ENCODE assay signal across 23 cellular contexts in the genomic region with DNA sequence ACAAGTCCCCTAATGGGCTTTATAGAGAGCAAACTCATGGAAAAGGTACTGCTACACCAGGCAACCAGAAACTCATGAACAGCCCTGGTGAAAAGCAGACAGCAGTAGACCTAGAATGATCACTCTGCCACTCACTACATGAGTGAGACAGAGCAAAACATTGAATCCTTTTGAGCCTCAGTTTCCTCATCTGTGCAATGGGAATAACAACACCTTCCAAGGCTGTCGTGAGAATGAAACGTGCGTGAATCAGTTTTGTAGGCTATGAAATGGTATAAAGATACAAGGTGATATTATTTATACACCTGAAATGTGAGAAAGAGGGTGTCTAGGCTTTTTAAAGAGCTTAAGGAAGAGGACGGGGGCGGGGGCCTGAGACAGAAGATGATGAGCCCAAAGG. TPM values are rescaled to one million over a fixed set of nuclear protein-coding genes. Genes with fewer than 3 reads are reported as not detected.
DNase-seq lines count a peak whose midpoint lies in the region; ATAC-seq, FAIRE-seq and TF ChIP-seq lines count a peak whose summit lies in the region.
"Had no signal": no experiment of that assay in that cellular context is flagged by ENCODE, and none has a peak within 500 bp of the region (broad histone marks: within the 10 kb centered on the region; RNA-seq: fewer than 3 reads in every experiment).

No MANE protein-coding gene starts in this region.

- H2AFZ ChIP-seq in HepG2 (ENCODE audit: low read length) (no peak overlapping the region), K562 (ENCODE audit: low read depth, low read length) (no peak overlapping the region)

- H3K4me3 ChIP-seq in HepG2 (replicated peaks in 1 of 3; ENCODE audit: insufficient read depth in 1 of 3, low read depth in 2 of 3, low read length in 3 of 3) (no peak overlapping the region), right lobe of liver (no peak overlapping the region), K562 (no peak overlapping the region)
- H3K4me3 ChIP-seq: BLaER1 had no signal

- no peak overlapping the region for H3K27ac ChIP-seq in HepG2 (ENCODE audit: extremely low read length, insufficient read depth, low read length)
- H3K27ac ChIP-seq in right lobe of liver, result no peak overlapping the region
- no peak overlapping the region for H3K27ac ChIP-seq in K562 (ENCODE audit: extremely low read depth, low read depth, low read length)
- H3K27ac ChIP-seq: BLaER1 had no signal

- H3K79me2 ChIP-seq in HepG2 (ENCODE audit: insufficient read depth, low read length) (no peaks in the 10 kb centered on the region), K562 (ENCODE audit: control insufficient read depth, insufficient read depth, low read length) (no peaks in the 10 kb centered on the region)

- no peak for ATAC-seq in HepG2
- ATAC-seq in right lobe of liver, result no peak
- no peak for ATAC-seq in K562
- ATAC-seq in GM18858 (IDR thresholded peaks at IDR 0.05; ENCODE audit: unreplicated experiment), result no peak
- ATAC-seq in GM19395 (IDR thresholded peaks at IDR 0.05; ENCODE audit: unreplicated experiment), result no peak

- FAIRE-seq in HepG2 (lab: Jason Lieb, UNC) (no peak), K562 (lab: Jason Lieb, UNC) (peak; percentile 40)
- FAIRE-seq: A204.1, D721Med, G401.6, GM12891 had no signal

- no peaks in the 10 kb centered on the region for H3K9me3 Mint-ChIP-seq in neural crest cell
- H3K9me3 Mint-ChIP-seq: CD4-positive, CD25-positive, alpha-beta regulatory T cell; CD8-positive, alpha-beta memory T cell had no signal

- CTCF ChIA-PET in HepG2 (lab: Yijun Ruan, JAX; ENCODE audit: low intra/inter-chr PET ratio, low total read pairs) (no interaction called here), K562 (lab: Yijun Ruan, JAX; ENCODE audit: low intra/inter-chr PET ratio) (no interaction called here)

- no peaks in the 10 kb centered on the region for H3K9me1 ChIP-seq in K562 (ENCODE audit: control insufficient read depth, insufficient read depth, low read length)

- intact Hi-C loops in HepG2 (cut with micrococcal nuclease; ENCODE audit: unreplicated experiment) (no loop called here), right lobe of liver (cut with DNase I) (no loop called here), K562 (cut with micrococcal nuclease) (no loop called here)

- POLR2A ChIA-PET in HepG2 (lab: Yijun Ruan, JAX), result no interaction called here
- POLR2A ChIA-PET in K562 (lab: Yijun Ruan, JAX), result interaction anchor here (1.0 kb wide), 1 partner anchor 10 kb away, joined by 4 read pairs; no protein-coding TSS in a partner anchor

- H3K9me3 ChIP-seq in HepG2 (ENCODE audit: low read length) (no peaks in the 10 kb centered on the region), right lobe of liver (no peaks in the 10 kb centered on the region), K562 (replicated peaks; ENCODE audit: control insufficient read depth, insufficient read depth, low read depth, low read length) (no peaks in the 10 kb centered on the region)
- H3K9me3 ChIP-seq: BE2C had no signal

- in situ Hi-C loops in HepG2 (cut with HindIII; ENCODE audit: extremely low pct_ligation_motif_present, low pct_unique_long_range_greater_than_20kb) (no loop called here), K562 (cut with MboI) (no loop called here)

- no peak for TF ChIP-seq RAD21 in HepG2 (CRISPR knock-in tag; IDR thresholded peaks at IDR 0.05)
- no peak for TF ChIP-seq RAD21 in K562 (CRISPR knock-in tag; conservative IDR thresholded peaks at IDR 0.05 in 1 of 2, IDR thresholded peaks at IDR 0.05 in 1 of 2)

- H3K27ac Mint-ChIP-seq in neural crest cell (ENCODE audit: unreplicated experiment), result peak overlapping the region; percentile 29
- H3K27ac Mint-ChIP-seq: CD14-positive monocyte; CD4-positive, alpha-beta memory T cell; CD4-positive, CD25-positive, alpha-beta regulatory T cell; CD8-positive, alpha-beta memory T cell had no signal

- H3K27me3 ChIP-seq in HepG2 (ENCODE audit: control insufficient read depth in 1 of 2, insufficient read depth in 2 of 2, low read length in 2 of 2) (peaks cover 0 to 38% of the 10 kb centered on the region in 2 experiments; a peak in 2 of 5 replicates), right lobe of liver (no peaks in the 10 kb centered on the region), K562 (ENCODE audit: control insufficient read depth in 2 of 2, insufficient read depth in 2 of 2, low read length in 2 of 2) (peaks cover 59 to 67% of the 10 kb centered on the region in 2 experiments)
- H3K27me3 ChIP-seq: BE2C, BLaER1 had no signal

- TF ChIP-seq EP300 in HepG2 (IDR thresholded peaks at IDR 0.05; ENCODE audit: low read depth in 2 of 2, low read length in 2 of 2) (no peak), HepG2 (CRISPR knock-in tag; IDR thresholded peaks at IDR 0.05; ENCODE audit: borderline replicate concordance) (no peak), K562 (IDR thresholded peaks at IDR 0.05; ENCODE audit: low read length) (no peak)

- DNase-seq in HepG2 (ENCODE audit: low spot score), result no peak
- no peak for DNase-seq in right lobe of liver
- DNase-seq in K562 (ENCODE audit: extremely low read depth in 1 of 4, low spot score in 3 of 4), result no peak
- DNase-seq in neural crest cell (ENCODE audit: low read depth, low spot score), result no peak
- DNase-seq: 8988T; ACHN; BE2C; C1 segment of cervical spinal cord; Calu3; CD4-positive, alpha-beta memory T cell; CD4-positive, CD25-positive, alpha-beta regulatory T cell; CD8-positive, alpha-beta memory T cell; COR-L47; DMS79 treated with DMSO at 0.1 percent for 48 hours; GF-D8 had no signal

- WGBS in HepG2 (ENCODE audit: low lambda C conversion rate), result 81% methylated on average over 5 of the region's 5 CpGs
- 79% methylated on average over 5 of the region's 5 CpGs for WGBS in right lobe of liver (ENCODE audit: insufficient coverage, low coverage, low lambda C conversion rate, missing lambda C conversion rate)
- WGBS in K562 (ENCODE audit: insufficient coverage, low coverage, missing lambda C conversion rate), result 10% methylated on average over 5 of the region's 5 CpGs

- no peak overlapping the region for H3K4me3 Mint-ChIP-seq in neural crest cell
- H3K4me3 Mint-ChIP-seq: CD14-positive monocyte; CD4-positive, alpha-beta memory T cell; CD4-positive, CD25-positive, alpha-beta regulatory T cell; CD8-positive, alpha-beta memory T cell had no signal

- H3K4me1 ChIP-seq in HepG2 (ENCODE audit: insufficient read depth, low read length) (peaks cover 50% of the 10 kb centered on the region), right lobe of liver (no peaks in the 10 kb centered on the region), K562 (replicated peaks in 1 of 2; ENCODE audit: control insufficient read depth in 2 of 2, insufficient read depth in 2 of 2, low read length in 2 of 2) (peaks cover 0 to 7% of the 10 kb centered on the region in 2 experiments; a peak in 2 of 5 replicates)
- H3K4me1 ChIP-seq: BE2C had no signal

- no peaks in the 10 kb centered on the region for H4K20me1 ChIP-seq in HepG2 (ENCODE audit: insufficient read depth, low read length)
- no peaks in the 10 kb centered on the region for H4K20me1 ChIP-seq in K562 (replicated peaks; ENCODE audit: control insufficient read depth, insufficient read depth, low read length)
- H4K20me1 ChIP-seq: BLaER1 had no signal

- TF ChIP-seq POLR2A in HepG2 (IDR thresholded peaks at IDR 0.05; ENCODE audit: insufficient read depth in 1 of 2, low read depth in 2 of 2, low read length in 2 of 2), result no peak
- no peak for TF ChIP-seq POLR2A in right lobe of liver (IDR thresholded peaks at IDR 0.05)
- no peak for TF ChIP-seq POLR2A in K562 (conservative IDR thresholded peaks at IDR 0.05)

- no peak overlapping the region for H3K9ac ChIP-seq in HepG2 (ENCODE audit: insufficient read depth, low read depth, low read length)
- H3K9ac ChIP-seq in K562 (ENCODE audit: insufficient read depth in 1 of 2, low read depth in 2 of 2, low read length in 2 of 2), result no peak overlapping the region
- H3K9ac ChIP-seq: BLaER1 had no signal

- no peaks in the 10 kb centered on the region for H3K36me3 Mint-ChIP-seq in neural crest cell (ENCODE audit: low read depth)
- H3K36me3 Mint-ChIP-seq: CD14-positive monocyte; CD4-positive, alpha-beta memory T cell; CD4-positive, CD25-positive, alpha-beta regulatory T cell; CD8-positive, alpha-beta memory T cell had no signal

- TF ChIP-seq CTCF in HepG2 (CRISPR knock-in tag; IDR thresholded peaks at IDR 0.05) (no peak), right lobe of liver (IDR thresholded peaks at IDR 0.05) (no peak), K562 (IDR thresholded peaks at IDR 0.05 in 2 of 3, conservative IDR thresholded peaks at IDR 0.05 in 1 of 3; ENCODE audit: insufficient read depth in 2 of 3, low read depth in 1 of 3, low read length in 3 of 3) (no peak), neural crest cell (conservative IDR thresholded peaks at IDR 0.05) (no peak)

- no peaks in the 10 kb centered on the region for H3K36me3 ChIP-seq in HepG2 (replicated peaks in 1 of 2; ENCODE audit: control insufficient read depth in 1 of 2, insufficient read depth in 2 of 2, low read length in 2 of 2)
- H3K36me3 ChIP-seq in right lobe of liver, result no peaks in the 10 kb centered on the region
- H3K36me3 ChIP-seq in K562 (ENCODE audit: control insufficient read depth, insufficient read depth, low read length), result no peaks in the 10 kb centered on the region
- H3K36me3 ChIP-seq: BE2C, BLaER1 had no signal

- H3K4me1 Mint-ChIP-seq in neural crest cell, result peaks cover 8% of the 10 kb centered on the region
- H3K4me1 Mint-ChIP-seq: CD4-positive, alpha-beta memory T cell; CD4-positive, CD25-positive, alpha-beta regulatory T cell; CD8-positive, alpha-beta memory T cell had no signal

- H3K27me3 Mint-ChIP-seq in neural crest cell (ENCODE audit: low read depth), result no peaks in the 10 kb centered on the region

- H3K4me2 ChIP-seq in HepG2 (ENCODE audit: low read depth, low read length) (no peak overlapping the region), K562 (ENCODE audit: insufficient read depth, low read length) (no peak overlapping the region)
- H3K4me2 ChIP-seq: BLaER1 had no signal

- BruUV-seq in HepG2 (replicated peaks; lab: Mats Ljungman, UMichigan) (no TSS peak), K562 (replicated peaks; lab: Mats Ljungman, UMichigan) (no TSS peak)

RNA-seq across cellular contexts. Expression of a gene that starts 14.3 kb away (rescaled TPM):
- 6.7 and 6.9 TPM in 2 replicates for total RNA-seq in HepG2 (2016; rRNA removed; fragmentation: Illumina TruSeq; extraction: Trizol)
- total RNA-seq in HepG2 (2016; cell fraction: cytosol; rRNA removed; fragmentation: Illumina TruSeq; extraction: Trizol; ENCODE audit: low read depth), result 2.0 and 2.7 TPM in 2 replicates
- 6.3 and 8.2 TPM in 2 replicates for total RNA-seq in HepG2 (2016; cell fraction: insoluble cytoplasmic fraction; rRNA removed; fragmentation: Illumina TruSeq; extraction: Trizol)
- 4.6 and 5.4 TPM in 2 replicates for total RNA-seq in HepG2 (2016; cell fraction: membrane; rRNA removed; fragmentation: Illumina TruSeq; extraction: Trizol)
- total RNA-seq in HepG2 (2016; cell fraction: nucleus; rRNA removed; fragmentation: Illumina TruSeq; extraction: Trizol), result 3.8 and 5.3 TPM in 2 replicates
- polyA plus RNA-seq in HepG2 (2011; rRNA removed), result 6.7 and 7.7 TPM in 2 replicates
- polyA plus RNA-seq in HepG2 (2011; cell fraction: cytosol; rRNA removed), result 3.6 and 5.9 TPM in 2 replicates
- 8.5 and 8.6 TPM in 2 replicates for polyA plus RNA-seq in HepG2 (2011; cell fraction: nucleus; rRNA removed)
- 7.3 and 12.4 TPM in 2 replicates for polyA plus RNA-seq in HepG2 (2012)
- 1.9 TPM in 2 replicates for polyA plus RNA-seq in HepG2 (2016; cell fraction: cytosol; fragmentation: Illumina TruSeq; extraction: Trizol; ENCODE audit: low read depth)
- 7.7 and 8.0 TPM in 2 replicates for polyA plus RNA-seq in HepG2 (2016; cell fraction: insoluble cytoplasmic fraction; fragmentation: Illumina TruSeq; extraction: Trizol; ENCODE audit: low read depth)
- polyA plus RNA-seq in HepG2 (2016; cell fraction: membrane; fragmentation: Illumina TruSeq; extraction: Trizol; ENCODE audit: low read depth), result 2.9 and 3.7 TPM in 2 replicates
- 6.8 and 10.0 TPM in 2 replicates for polyA plus RNA-seq in HepG2 (2016; cell fraction: nucleus; fragmentation: Illumina TruSeq; extraction: Trizol; ENCODE audit: insufficient read depth, low read depth)
- 6.3 and 10.2 TPM in 2 replicates for polyA minus RNA-seq in HepG2 (2011; rRNA and poly(A)+ RNA removed; ENCODE audit: low replicate concordance)
- 5.3 and 6.1 TPM in 2 replicates for polyA minus RNA-seq in HepG2 (2011; cell fraction: cytosol; rRNA and poly(A)+ RNA removed)
- 6.1 and 8.0 TPM in 2 replicates for polyA minus RNA-seq in HepG2 (2011; cell fraction: nucleus; rRNA and poly(A)+ RNA removed)
- 10 to 100 TPM; 24.5 to 65.9 (median 26.8) TPM for total RNA-seq in right lobe of liver
- 2.9 and 5.1 TPM in 2 replicates for total RNA-seq in K562 (2011; cell fraction: chromatin; rRNA removed; ENCODE audit: low replicate concordance)
- total RNA-seq in K562 (2011; cell fraction: nucleolus; rRNA removed), result 4.3 and 5.7 TPM in 2 replicates
- 3.2 and 4.5 TPM in 2 replicates for total RNA-seq in K562 (2011; cell fraction: nucleoplasm; rRNA removed)
- total RNA-seq in K562 (2014; rRNA removed), result 14.8 and 18.2 TPM in 2 replicates
- total RNA-seq in K562 (2014; rRNA removed; fragmentation: Illumina TruSeq; extraction: Trizol), result 2.2 and 2.3 TPM in 2 replicates
- total RNA-seq in K562 (2015; rRNA removed; fragmentation: Illumina TruSeq; extraction: Trizol), result 1.4 and 1.7 TPM in 2 replicates
- 14.3 and 14.5 TPM in 2 replicates for total RNA-seq in K562 (2021)
- 3.7 and 6.7 TPM in 2 replicates for polyA plus RNA-seq in K562 (2011; rRNA removed)
- 2.2 and 8.3 TPM in 2 replicates for polyA plus RNA-seq in K562 (2011; cell fraction: cytosol; rRNA removed)
- 4.4 and 6.0 TPM in 2 replicates for polyA plus RNA-seq in K562 (2011; cell fraction: nucleus; rRNA removed)
- 3.5 and 5.6 TPM in 2 replicates for polyA plus RNA-seq in K562 (2012)
- polyA plus RNA-seq in K562 (2014; fragmentation: Illumina TruSeq; extraction: Trizol), result 2.9 and 4.9 TPM in 2 replicates
- 1 to 10 TPM in 1 of 2 experiments, under 1 TPM in 1; 0.62 to 1.3 TPM for polyA plus RNA-seq in K562 (2014; fragmentation: Nextera tagmentation; extraction: Ambion mirVana)
- 5.1 and 8.1 TPM in 2 replicates for polyA plus RNA-seq in K562 (2014; rRNA removed)
- polyA minus RNA-seq in K562 (2011; rRNA and poly(A)+ RNA removed), result 3.2 TPM in 2 replicates
- 2.2 and 4.3 TPM in 2 replicates for polyA minus RNA-seq in K562 (2011; cell fraction: cytosol; rRNA and poly(A)+ RNA removed)
- polyA minus RNA-seq in K562 (2011; cell fraction: nucleus; rRNA and poly(A)+ RNA removed), result 3.2 and 4.1 TPM in 2 replicates
- total RNA-seq in neural crest cell, result 7.5 and 7.7 TPM in 2 replicates
